In the genomic region with DNA sequence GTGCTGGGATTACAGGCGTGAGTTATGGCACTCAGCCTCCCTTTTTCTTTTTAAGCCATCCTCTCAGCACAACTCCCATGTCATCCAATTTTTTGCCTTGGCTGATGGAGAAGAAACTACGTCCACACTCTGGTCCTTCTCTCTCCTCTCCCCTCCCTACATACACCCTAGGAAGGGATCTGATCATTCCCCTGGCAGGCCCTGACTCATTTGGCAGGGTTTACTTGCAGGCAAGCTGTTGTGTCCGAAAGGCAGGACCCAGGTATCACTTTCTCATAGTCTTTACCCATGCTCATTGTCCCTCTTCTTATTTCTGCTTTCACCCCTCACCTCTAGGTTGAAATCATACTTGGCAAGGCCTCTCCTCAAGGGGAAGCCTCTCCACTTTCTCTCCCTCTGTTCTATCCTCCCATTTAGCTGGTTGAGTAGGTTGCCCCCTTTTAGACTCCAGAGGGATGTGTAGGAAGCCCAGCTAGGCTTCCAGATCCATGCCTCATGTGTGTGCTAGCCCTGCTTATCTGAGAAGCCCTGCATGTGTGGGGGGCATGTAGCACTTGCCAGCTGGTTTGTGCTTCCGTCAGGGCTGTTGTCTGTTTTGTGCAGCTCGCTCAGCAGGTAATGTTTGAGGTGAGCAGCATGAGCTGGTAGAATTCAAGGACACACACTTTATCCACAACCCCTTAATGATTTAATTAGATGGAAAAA, we compare ENCODE assay signal across 1 cellular context.
TF ChIP-seq lines count a peak whose summit lies in the region.

No MANE protein-coding gene starts in this region.

TF ChIP-seq in H1, 55 proteins besides CTCF, POLR2A, EP300 and RAD21 (continued from another document):
- TF ChIP-seq TEAD4 (IDR thresholded peaks at IDR 0.05; ENCODE audit: low read depth, low read length), result no peak
- no peak for TF ChIP-seq FOSL1 (IDR thresholded peaks at IDR 0.05; ENCODE audit: insufficient read depth, low read depth, low read length)
- no peak for TF ChIP-seq JUN (IDR thresholded peaks at IDR 0.05; ENCODE audit: low read depth, low read length)
- no peak for TF ChIP-seq GABPA (IDR thresholded peaks at IDR 0.05; ENCODE audit: borderline replicate concordance, insufficient read depth, low read length)
- no peak for TF ChIP-seq ZNF274 (IDR thresholded peaks at IDR 0.05; ENCODE audit: borderline replicate concordance, extremely low read depth, low read length)
- TF ChIP-seq NRF1 (IDR thresholded peaks at IDR 0.05; ENCODE audit: low read depth, low read length), result no peak
